20 cellular contexts compared by ENCODE assay signal in the genomic region with DNA sequence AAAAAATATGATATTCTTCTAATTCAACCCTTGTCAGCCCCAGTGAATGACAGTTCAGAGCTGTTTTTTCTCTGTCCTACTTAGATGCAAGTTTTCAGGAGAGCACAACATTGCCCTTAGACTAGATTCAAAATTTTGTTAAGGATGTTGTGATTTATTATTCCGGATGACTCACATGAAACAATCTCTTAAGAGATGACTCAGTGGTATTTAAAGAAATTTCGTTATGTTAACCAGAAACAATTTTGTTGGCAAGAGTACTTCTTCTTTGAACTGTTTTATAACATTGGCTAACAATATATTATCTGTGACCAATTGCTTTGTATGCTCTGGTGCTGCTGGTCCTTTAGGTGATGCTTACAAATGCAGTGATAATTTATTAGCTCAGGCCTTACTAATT.
"Had no signal": no experiment of that assay in that cellular context is flagged by ENCODE, and none has a peak within 500 bp of the region (broad histone marks: within the 10 kb centered on the region; RNA-seq: fewer than 3 reads in every experiment).

No MANE protein-coding gene starts in this region.

- H3K27ac Mint-ChIP-seq: activated CD8-positive, alpha-beta memory T cell treated with anti-CD3 and anti-CD28 coated beads, Interleukin-2, amount 10 ng/mL, durations not matched to agents 7 days and 5 days; activated naive CD8-positive, alpha-beta T cell treated with anti-CD3 and anti-CD28 coated beads, Interleukin-2, amount 10 ng/mL, durations not matched to agents 7 days and 5 days; activated T-cell treated with anti-CD3 and anti-CD28 coated beads, Interleukin-2, amount 50 U/mL, for 24 hours; dendritic cell treated with granulocyte-macrophage colony-stimulating factor and Interleukin-4, amounts not matched to agents 40 ng/mL and 50 ng/mL, for 4 days; effector memory CD8-positive, alpha-beta T cell; immature natural killer cell; naive thymus-derived CD4-positive, alpha-beta T cell; T-helper 2 cell treated with Interferon-gamma antibody and Interleukin-4, amounts not matched to agents 5 μg/mL and 100 μg/mL, for 36 hours had no signal

- H3K9me3 ChIP-seq: transverse colon had no signal

- H3K27ac ChIP-seq: transverse colon had no signal

- H3K36me3 ChIP-seq: transverse colon had no signal

- H3K4me1 ChIP-seq: transverse colon had no signal

- H3K4me3 ChIP-seq: lung, transverse colon had no signal

- ATAC-seq: activated CD8-positive, alpha-beta memory T cell treated with anti-CD3 and anti-CD28 coated beads, Interleukin-2, amount 10 ng/mL, durations not matched to agents 7 days and 5 days; effector memory CD8-positive, alpha-beta T cell; left colon; naive thymus-derived CD4-positive, alpha-beta T cell had no signal

- DNase-seq: activated CD4-positive, alpha-beta T cell treated with anti-CD3 and anti-CD28 coated beads for 1 hour; activated CD4-positive, alpha-beta T cell treated with anti-CD3 and anti-CD28 coated beads, Interleukin-2, amount 50 U/mL, for 48 hours; activated CD8-positive, alpha-beta memory T cell treated with anti-CD3 and anti-CD28 coated beads, Interleukin-2, amount 10 ng/mL, durations not matched to agents 7 days and 5 days; activated effector memory CD4-positive, alpha-beta T cell treated with anti-CD3 and anti-CD28 coated beads, Interleukin-2, amount 50 U/mL, for 16 hours; activated naive CD8-positive, alpha-beta T cell treated with anti-CD3 and anti-CD28 coated beads, Interleukin-2, amount 10 ng/mL, durations not matched to agents 7 days and 5 days; activated T-cell treated with anti-CD3 and anti-CD28 coated beads, Interleukin-2, amount 50 U/mL, for 24 hours; aorta; effector memory CD8-positive, alpha-beta T cell; foreskin fibroblast; immature natural killer cell; left colon; naive thymus-derived CD4-positive, alpha-beta T cell; stimulated activated CD4-positive, alpha-beta T cell treated with anti-CD3 and anti-CD28 coated beads, Interleukin-2, amount 100 ng/mL, for 24 hours; stimulated activated naive CD4-positive, alpha-beta T cell; substantia nigra; SW 1271; transverse colon had no signal

- H3K27me3 ChIP-seq: transverse colon had no signal

- H3K36me3 Mint-ChIP-seq: activated CD8-positive, alpha-beta memory T cell treated with anti-CD3 and anti-CD28 coated beads, Interleukin-2, amount 10 ng/mL, durations not matched to agents 7 days and 5 days; activated naive CD8-positive, alpha-beta T cell treated with anti-CD3 and anti-CD28 coated beads, Interleukin-2, amount 10 ng/mL, durations not matched to agents 7 days and 5 days; naive thymus-derived CD4-positive, alpha-beta T cell had no signal
